13 cellular contexts compared by ENCODE assay signal in genomic region chr11:45073575-45074225, GRCh38.
DNase-seq lines count a peak whose midpoint lies in the region; ATAC-seq and TF ChIP-seq lines count a peak whose summit lies in the region.
"Had no signal": no experiment of that assay in that cellular context is flagged by ENCODE, and none has a peak within 500 bp of the region (broad histone marks: within the 10 kb centered on the region; RNA-seq: fewer than 3 reads in every experiment).

No MANE protein-coding gene starts in this region.

- peaks cover 15% of the 10 kb centered on the region for H3K4me1 Mint-ChIP-seq in activated naive CD4-positive, alpha-beta T cell treated with anti-CD3 and anti-CD28 coated beads, Interleukin-2, amount 10 ng/mL, durations not matched to agents 7 days and 5 days

- no peaks in the 10 kb centered on the region for H3K9me3 Mint-ChIP-seq in activated naive CD4-positive, alpha-beta T cell treated with anti-CD3 and anti-CD28 coated beads, Interleukin-2, amount 10 ng/mL, durations not matched to agents 7 days and 5 days

- peak; percentile 64 for ATAC-seq in HG02885 (IDR thresholded peaks at IDR 0.05; ENCODE audit: poor library complexity, unreplicated experiment)
- ATAC-seq in foreskin keratinocyte: peak; percentile 33
- peak; percentile 62 for ATAC-seq in sciatic nerve
- ATAC-seq in GM19467 (IDR thresholded peaks at IDR 0.05; ENCODE audit: unreplicated experiment): no peak

- TF ChIP-seq CTCF in foreskin keratinocyte (conservative IDR thresholded peaks at IDR 0.05): no peak

- H3K4me3 Mint-ChIP-seq in activated naive CD4-positive, alpha-beta T cell treated with anti-CD3 and anti-CD28 coated beads, Interleukin-2, amount 10 ng/mL, durations not matched to agents 7 days and 5 days: no peak overlapping the region
- H3K4me3 Mint-ChIP-seq: brain had no signal

- peaks cover 20% of the 10 kb centered on the region for H3K4me1 ChIP-seq in foreskin keratinocyte

- CTCF ChIA-PET in activated naive CD4-positive, alpha-beta T cell treated with anti-CD3 and anti-CD28 coated beads, Interleukin-2, amount 10 ng/mL, durations not matched to agents 7 days and 5 days (lab: Charles Lee): interaction anchor here (1.5 kb wide), 1 partner anchor 32 kb away, joined by 3 read pairs; no protein-coding TSS in a partner anchor

- intact Hi-C loops in sciatic nerve (cut with DNase I): no loop called here

- peak; percentile 33 for DNase-seq in activated naive CD4-positive, alpha-beta T cell treated with anti-CD3 and anti-CD28 coated beads, Interleukin-2, amount 10 ng/mL, durations not matched to agents 7 days and 5 days
- no peak for DNase-seq in activated naive CD4-positive, alpha-beta T cell treated with anti-CD3 and anti-CD28 coated beads, Interleukin-2, amount 50 U/mL, for 16 hours
- DNase-seq in foreskin keratinocyte (no peak), sciatic nerve (ENCODE audit: low spot score) (no peak), DMS 273 (lab: John Stamatoyannopoulos, UW; ENCODE audit: unreplicated experiment) (no peak), NCI-H774 (lab: John Stamatoyannopoulos, UW) (no peak)
- DNase-seq: hypothalamus; IMR-90; NCI-H526; stimulated activated CD4-positive, alpha-beta T cell treated with anti-CD3 and anti-CD28 coated beads, Interleukin-4, amount 100 ng/mL, for 4 hours had no signal

- H3K27ac ChIP-seq in foreskin keratinocyte: no peak overlapping the region

- no peak overlapping the region for H3K27ac Mint-ChIP-seq in activated naive CD4-positive, alpha-beta T cell treated with anti-CD3 and anti-CD28 coated beads, Interleukin-2, amount 10 ng/mL, durations not matched to agents 7 days and 5 days

- H3K36me3 Mint-ChIP-seq in activated naive CD4-positive, alpha-beta T cell treated with anti-CD3 and anti-CD28 coated beads, Interleukin-2, amount 10 ng/mL, durations not matched to agents 7 days and 5 days: no peaks in the 10 kb centered on the region
- H3K36me3 Mint-ChIP-seq: brain had no signal

- H3K27me3 ChIP-seq in foreskin keratinocyte: no peaks in the 10 kb centered on the region

- peaks cover 18% of the 10 kb centered on the region for H3K27me3 Mint-ChIP-seq in activated naive CD4-positive, alpha-beta T cell treated with anti-CD3 and anti-CD28 coated beads, Interleukin-2, amount 10 ng/mL, durations not matched to agents 7 days and 5 days
- H3K27me3 Mint-ChIP-seq: brain had no signal
